1 cellular context compared by ENCODE assay signal in the genomic region with DNA sequence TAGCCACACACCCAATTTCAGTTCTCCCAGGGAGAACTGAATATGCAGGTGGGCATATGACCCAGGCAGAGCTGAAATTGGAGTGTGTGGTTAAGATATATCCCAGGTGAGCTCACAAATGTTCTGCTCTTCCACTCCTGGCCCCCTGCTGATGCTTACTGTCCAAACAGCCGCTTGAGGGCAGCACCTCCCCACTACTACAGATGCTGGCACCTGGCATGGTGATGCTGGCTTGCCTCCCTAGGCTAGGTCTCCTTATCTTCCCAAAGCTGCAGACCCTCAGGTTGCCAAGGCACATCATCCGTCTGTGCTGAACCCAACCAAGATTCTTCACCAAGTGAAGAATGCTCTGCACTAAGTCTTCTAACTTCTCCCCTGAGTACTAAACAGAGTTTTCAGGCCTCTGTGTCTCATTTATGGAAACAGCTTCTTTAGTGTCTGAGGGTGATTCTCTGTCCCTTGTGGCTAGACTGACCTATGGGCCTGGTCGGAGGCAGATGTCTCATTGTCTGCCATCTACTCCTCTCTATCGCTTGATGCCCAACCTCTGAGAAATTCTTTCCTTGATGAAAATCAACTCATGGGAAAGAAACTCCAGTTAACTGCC.
TF ChIP-seq lines count a peak whose summit lies in the region.

No MANE protein-coding gene starts in this region.

TF ChIP-seq in SK-N-SH, 30 proteins besides CTCF, POLR2A, EP300 and RAD21 (continued from another document):
- no peak for TF ChIP-seq CHD2 (IDR thresholded peaks at IDR 0.05; ENCODE audit: low read length, partially characterized antibody)
- no peak for TF ChIP-seq FOXJ3 (CRISPR knock-in tag; IDR thresholded peaks at IDR 0.05)
- TF ChIP-seq TCF12 (IDR thresholded peaks at IDR 0.05): 0 out of 2 replicates have a peak, but pooled peaks have one; percentile 15
- no peak for TF ChIP-seq FOSL2 (IDR thresholded peaks at IDR 0.05; ENCODE audit: borderline replicate concordance, low read depth)
- 0 out of 2 replicates have a peak, but pooled peaks have one; percentile 13 for TF ChIP-seq RCOR1 (IDR thresholded peaks at IDR 0.05; ENCODE audit: low read length)
- TF ChIP-seq NFIC (IDR thresholded peaks at IDR 0.05; ENCODE audit: borderline replicate concordance): no peak
